In genomic region chr10:120727001-120727400, GRCh38 we compare ENCODE assay signal across 27 cellular contexts.
"Had no signal": no experiment of that assay in that cellular context is flagged by ENCODE, and none has a peak within 500 bp of the region (broad histone marks: within the 10 kb centered on the region; RNA-seq: fewer than 3 reads in every experiment).

No MANE protein-coding gene starts in this region.

- H3K9me3 Mint-ChIP-seq: activated naive CD4-positive, alpha-beta T cell treated with anti-CD3 and anti-CD28 coated beads, Interleukin-2, amount 50 U/mL, for 72 hours; activated naive CD8-positive, alpha-beta T cell treated with anti-CD3 and anti-CD28 coated beads, Interleukin-2, amount 50 U/mL, for 24 hours; activated T-cell treated with anti-CD3 and anti-CD28 coated beads, Interleukin-2, amount 50 U/mL, for 4 hours; T-helper 1 cell treated with Interleukin-12 subunit alpha and Interleukin-12 subunit beta and Interleukin-4 antibody, amounts not matched to agents 30 μg/mL and 1 μg/mL, for 36 hours had no signal

- DNase-seq: activated CD4-positive, alpha-beta T cell treated with anti-CD3 and anti-CD28 coated beads for 48 hours; activated CD4-positive, alpha-beta T cell treated with anti-CD3 and anti-CD28 coated beads, Interleukin-2, amount 50 U/mL, for 4 hours; activated CD4-positive, CD25-positive, alpha-beta regulatory T cell treated with anti-CD3 and anti-CD28 coated beads, Interleukin-2, amount 50 U/mL, for 72 hours; activated CD8-positive, alpha-beta memory T cell treated with anti-CD3 and anti-CD28 coated beads for 24 hours; activated effector memory CD4-positive, alpha-beta T cell treated with anti-CD3 and anti-CD28 coated beads, Interleukin-2, amount 50 U/mL, for 16 hours; activated naive CD4-positive, alpha-beta T cell treated with Interleukin-2 at 50 U/mL for 16 hours; activated naive CD8-positive, alpha-beta T cell treated with anti-CD3 and anti-CD28 coated beads, Interleukin-2, amount 50 U/mL, for 24 hours; activated T-cell treated with anti-CD3 and anti-CD28 coated beads, Interleukin-2, amount 50 U/mL, for 4 hours; amygdala; caudate nucleus; MM.1S; NCI-H1105; NCI-H1436; NCI-H1694 treated with DMSO at 0.1 percent for 48 hours; NCI-H2029 treated with DMSO at 0.1 percent for 48 hours; NCI-H345; NCI-H510A treated with DMSO at 0.1 percent for 48 hours; SHP77; SW 1271 had no signal

- H3K27ac ChIP-seq: breast epithelium, KMS-11, SJSA1 had no signal

- H3K4me3 ChIP-seq: breast epithelium, SJSA1 had no signal

- FAIRE-seq: RCC 7860 had no signal

- H3K27me3 Mint-ChIP-seq: activated naive CD8-positive, alpha-beta T cell treated with anti-CD3 and anti-CD28 coated beads, Interleukin-2, amount 50 U/mL, for 24 hours had no signal

- H3K4me2 ChIP-seq: KMS-11 had no signal

- H3K4me1 Mint-ChIP-seq: activated naive CD8-positive, alpha-beta T cell treated with anti-CD3 and anti-CD28 coated beads, Interleukin-2, amount 50 U/mL, for 24 hours; WTC11 had no signal

- ATAC-seq: activated naive CD4-positive, alpha-beta T cell treated with anti-CD3 and anti-CD28 coated beads, Interleukin-2, amount 50 U/mL, for 72 hours; activated naive CD8-positive, alpha-beta T cell treated with anti-CD3 and anti-CD28 coated beads, Interleukin-2, amount 50 U/mL, for 24 hours; activated T-cell treated with anti-CD3 and anti-CD28 coated beads, Interleukin-2, amount 50 U/mL, for 4 hours; SK-N-SH treated with all-trans-retinoic acid at 6 μM for 48 hours; WTC11 had no signal

- H3K9ac ChIP-seq: KMS-11 had no signal

- H3K4me1 ChIP-seq: breast epithelium, SJSA1 had no signal

- H3K27ac Mint-ChIP-seq: activated naive CD4-positive, alpha-beta T cell treated with anti-CD3 and anti-CD28 coated beads, Interleukin-2, amount 50 U/mL, for 72 hours; activated naive CD8-positive, alpha-beta T cell treated with anti-CD3 and anti-CD28 coated beads, Interleukin-2, amount 50 U/mL, for 24 hours; T-helper 1 cell treated with Interleukin-12 subunit alpha and Interleukin-12 subunit beta and Interleukin-4 antibody, amounts not matched to agents 30 μg/mL and 1 μg/mL, for 36 hours; WTC11 had no signal

- H3K27me3 ChIP-seq: breast epithelium, SJSA1 had no signal

- H3K36me3 ChIP-seq: breast epithelium, SJSA1 had no signal

- H3K9me3 ChIP-seq: breast epithelium, SJSA1 had no signal

- H3K4me3 Mint-ChIP-seq: activated naive CD8-positive, alpha-beta T cell treated with anti-CD3 and anti-CD28 coated beads, Interleukin-2, amount 50 U/mL, for 24 hours; activated T-cell treated with anti-CD3 and anti-CD28 coated beads, Interleukin-2, amount 50 U/mL, for 4 hours; T-helper 1 cell treated with Interleukin-12 subunit alpha and Interleukin-12 subunit beta and Interleukin-4 antibody, amounts not matched to agents 30 μg/mL and 1 μg/mL, for 36 hours; WTC11 had no signal

- H3K36me3 Mint-ChIP-seq: activated naive CD4-positive, alpha-beta T cell treated with anti-CD3 and anti-CD28 coated beads, Interleukin-2, amount 50 U/mL, for 72 hours; WTC11 had no signal
